8 cellular contexts compared by ENCODE assay signal in the genomic region with DNA sequence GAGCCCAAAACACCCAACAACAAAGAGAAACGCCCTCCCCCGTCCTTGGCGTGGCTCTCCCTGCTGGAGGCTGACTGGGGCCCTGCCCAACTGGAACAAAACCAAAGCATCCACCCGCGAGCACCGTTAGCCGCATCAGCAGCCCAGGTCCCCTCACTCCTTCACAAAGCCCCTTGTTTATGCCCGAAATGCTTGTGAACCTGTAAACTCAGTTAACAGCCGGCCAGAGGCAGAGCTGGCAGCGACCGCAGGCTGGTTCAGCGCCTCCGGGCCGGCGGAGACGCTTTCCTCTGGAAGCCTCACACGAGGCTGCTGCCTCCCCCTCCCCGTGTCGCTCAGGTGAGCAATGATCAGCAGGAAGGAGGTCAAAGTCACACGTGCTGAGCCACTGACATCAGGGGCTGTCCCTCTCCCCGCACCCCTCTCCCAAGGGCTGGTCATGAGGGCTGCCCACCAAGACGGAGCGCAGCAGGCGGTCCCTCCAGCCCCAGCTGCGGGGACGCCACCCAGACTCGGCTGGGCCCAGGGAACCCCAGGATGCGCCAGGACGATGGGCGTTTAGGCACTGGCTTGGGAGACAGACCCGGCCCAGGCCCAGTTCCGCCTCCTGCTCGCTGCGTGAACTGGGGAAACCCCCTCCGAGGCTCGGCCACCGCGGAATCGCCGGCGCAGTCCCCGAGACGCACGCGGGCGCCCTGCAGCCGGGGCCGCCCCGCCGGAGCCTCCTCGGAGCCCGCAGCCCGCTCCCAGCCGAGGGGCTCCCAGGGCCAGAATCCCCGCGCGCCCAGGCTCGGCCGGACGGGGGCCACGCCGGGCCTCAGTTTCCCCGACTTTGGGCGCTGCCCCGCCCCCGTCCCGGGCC. TPM values are rescaled to one million over a fixed set of nuclear protein-coding genes. Genes with fewer than 3 reads are reported as not detected.
DNase-seq lines count a peak whose midpoint lies in the region; ATAC-seq, FAIRE-seq and TF ChIP-seq lines count a peak whose summit lies in the region.

No MANE protein-coding gene starts in this region.

- TF ChIP-seq RAD21 in K562 (CRISPR knock-in tag; conservative IDR thresholded peaks at IDR 0.05 in 1 of 2, IDR thresholded peaks at IDR 0.05 in 1 of 2): no peak

- H3K9me1 ChIP-seq in K562 (ENCODE audit: control insufficient read depth, insufficient read depth, low read length): no peaks in the 10 kb centered on the region

- peak overlapping the region; percentile 44; the same call in 1 of the 2 replicates for H2AFZ ChIP-seq in K562 (ENCODE audit: low read depth, low read length)

- ATAC-seq in HG02759 (IDR thresholded peaks at IDR 0.05; ENCODE audit: unreplicated experiment) (peak; percentile 36), K562 (peak; percentile 16)

- TF ChIP-seq POLR2A in K562 (conservative IDR thresholded peaks at IDR 0.05): no peak

- no peaks in the 10 kb centered on the region for H3K27me3 ChIP-seq in SJCRH30
- H3K27me3 ChIP-seq in K562 (ENCODE audit: control insufficient read depth in 2 of 2, insufficient read depth in 2 of 2, low read length in 2 of 2): no peaks in the 10 kb centered on the region
- H3K27me3 ChIP-seq in layer of hippocampus (ENCODE audit: control insufficient read depth, insufficient read depth, low read length): no peaks in the 10 kb centered on the region

- intact Hi-C loops in K562 (cut with micrococcal nuclease): loop anchor here (1.0 to 2.0 kb wide), 3 partner anchors 34 to 61 kb away; no protein-coding TSS in a partner anchor

- H3K4me2 ChIP-seq in K562 (ENCODE audit: insufficient read depth, low read length): peak overlapping the region; percentile 97

- POLR2A ChIA-PET in K562 (lab: Yijun Ruan, JAX): interaction anchor here (0.6 to 1.0 kb wide), 4 partner anchors 27 to 469 kb away, joined by 3 to 4 read pairs (median 4); a partner anchor contains a TSS

- BruUV-seq in K562 (replicated peaks; lab: Mats Ljungman, UMichigan): no TSS peak

- H3K9me3 ChIP-seq in SJCRH30 (replicated peaks) (no peaks in the 10 kb centered on the region), K562 (replicated peaks; ENCODE audit: control insufficient read depth, insufficient read depth, low read depth, low read length) (no peaks in the 10 kb centered on the region)

- H3K9ac ChIP-seq in K562 (ENCODE audit: insufficient read depth in 1 of 2, low read depth in 2 of 2, low read length in 2 of 2): peak overlapping the region; percentile 78 to 98

- H3K27ac ChIP-seq in SJCRH30 (no peak overlapping the region), K562 (ENCODE audit: extremely low read depth, low read depth, low read length) (peak overlapping the region; percentile 69), layer of hippocampus (ENCODE audit: low read depth, low read length) (peak overlapping the region; percentile 42)

- no peak for FAIRE-seq in K562 (lab: Jason Lieb, UNC)

- TF ChIP-seq EP300 in K562 (IDR thresholded peaks at IDR 0.05; ENCODE audit: low read length): no peak

- H3K36me3 ChIP-seq in SJCRH30: peaks cover 21% of the 10 kb centered on the region
- H3K36me3 ChIP-seq in K562 (ENCODE audit: control insufficient read depth, insufficient read depth, low read length): peaks cover 72% of the 10 kb centered on the region

- peak overlapping the region; percentile 95 for H3K4me3 ChIP-seq in GM12865 (ENCODE audit: low read depth, low read length)
- H3K4me3 ChIP-seq in SJCRH30: peak overlapping the region; percentile 84
- H3K4me3 ChIP-seq in K562: peak overlapping the region; percentile 98

- CTCF ChIA-PET in K562 (lab: Yijun Ruan, JAX; ENCODE audit: low intra/inter-chr PET ratio): interaction anchor here (0.8 to 1.9 kb wide), 6 partner anchors 36 to 232 kb away, joined by 3 to 10 read pairs (median 5); a partner anchor contains a TSS

- peaks cover 28% of the 10 kb centered on the region for H3K79me2 ChIP-seq in K562 (ENCODE audit: control insufficient read depth, insufficient read depth, low read length)

- DNase-seq in GM12865 (ENCODE audit: low read depth): peak; percentile 47
- DNase-seq in SJCRH30: peak in 1 of 2 experiments; percentile 24
- DNase-seq in K562 (ENCODE audit: extremely low read depth in 1 of 4, low spot score in 3 of 4): peak in 2 of 4 experiments; percentile 36 to 43
- DNase-seq in stimulated activated CD8-positive, alpha-beta memory T cell treated with anti-CD3 and anti-CD28 coated beads, Interleukin-12 subunit alpha, Interleukin-12 subunit beta, amount 100 ng/mL, for 4 hours (ENCODE audit: low read depth): peak; percentile 27
- no peak for DNase-seq in NCI-H226
- DNase-seq in foreskin melanocyte: no peak

- TF ChIP-seq CTCF in GM12865 (IDR thresholded peaks at IDR 0.05; ENCODE audit: insufficient read depth, low read depth, low read length, missing control alignments) (no peak), K562 (IDR thresholded peaks at IDR 0.05 in 2 of 3, conservative IDR thresholded peaks at IDR 0.05 in 1 of 3; ENCODE audit: insufficient read depth in 2 of 3, low read depth in 1 of 3, low read length in 3 of 3) (no peak)

- no peaks in the 10 kb centered on the region; the same call in 1 of the 2 replicates for H4K20me1 ChIP-seq in K562 (replicated peaks; ENCODE audit: control insufficient read depth, insufficient read depth, low read length)

- in situ Hi-C loops in K562 (cut with MboI): no loop called here

- H3K4me1 ChIP-seq in SJCRH30 (peaks cover 4% of the 10 kb centered on the region; the same call in 1 of the 2 replicates), K562 (replicated peaks in 1 of 2; ENCODE audit: control insufficient read depth in 2 of 2, insufficient read depth in 2 of 2, low read length in 2 of 2) (peaks cover 7 to 43% of the 10 kb centered on the region in 2 experiments; a peak in 4 of 5 replicates)

- under 1% methylated on average over 46 of the region's 67 CpGs for WGBS in K562 (ENCODE audit: insufficient coverage, low coverage, missing lambda C conversion rate)

RNA-seq across cellular contexts. Expression of a gene that starts 0.6 kb away (rescaled TPM):
- 7.5 and 8.9 TPM in 2 replicates for total RNA-seq in SJCRH30 (2014; rRNA removed; shearing (Covaris generic))
- total RNA-seq in K562 (2011; cell fraction: chromatin; rRNA removed; ENCODE audit: low replicate concordance): 42.9 and 79.4 TPM in 2 replicates
- 32.0 TPM in 2 replicates for total RNA-seq in K562 (2011; cell fraction: nucleolus; rRNA removed)
- 23.1 and 26.3 TPM in 2 replicates for total RNA-seq in K562 (2011; cell fraction: nucleoplasm; rRNA removed)
- total RNA-seq in K562 (2014; rRNA removed) (14.4 and 15.8 TPM in 2 replicates), K562 (2014; rRNA removed; fragmentation: Illumina TruSeq; extraction: Trizol) (7.1 and 8.8 TPM in 2 replicates), K562 (2015; rRNA removed; fragmentation: Illumina TruSeq; extraction: Trizol) (9.3 and 11.1 TPM in 2 replicates), K562 (2021) (17.1 and 18.7 TPM in 2 replicates)
- polyA plus RNA-seq in K562 (2011; rRNA removed) (4.4 and 4.5 TPM in 2 replicates), K562 (2014; fragmentation: Illumina TruSeq; extraction: Trizol) (8.8 and 9.0 TPM in 2 replicates), K562 (2014; fragmentation: Nextera tagmentation; extraction: Ambion mirVana) (under 1 TPM; 0.21 to 0.46 TPM), K562 (2014; rRNA removed) (18.7 and 21.8 TPM in 2 replicates)
- polyA plus RNA-seq in K562 (2011; cell fraction: cytosol; rRNA removed): 3.2 and 7.4 TPM in 2 replicates
- 16.1 and 32.6 TPM in 2 replicates for polyA plus RNA-seq in K562 (2011; cell fraction: nucleus; rRNA removed)
- 9.7 and 10.5 TPM in 2 replicates for polyA plus RNA-seq in K562 (2012)
- 6.7 and 10.2 TPM in 2 replicates for polyA minus RNA-seq in K562 (2011; rRNA and poly(A)+ RNA removed)
- polyA minus RNA-seq in K562 (2011; cell fraction: cytosol; rRNA and poly(A)+ RNA removed): 6.1 and 7.4 TPM in 2 replicates
- 8.3 and 11.7 TPM in 2 replicates for polyA minus RNA-seq in K562 (2011; cell fraction: nucleus; rRNA and poly(A)+ RNA removed)

RNA-seq across cellular contexts. Expression of a gene that starts 11.0 kb away (rescaled TPM):
- 56.5 and 72.0 TPM in 2 replicates for total RNA-seq in SJCRH30 (2014; rRNA removed; shearing (Covaris generic))
- total RNA-seq in K562 (2011; cell fraction: chromatin; rRNA removed; ENCODE audit: low replicate concordance): 129 and 278 TPM in 2 replicates
- 185 and 197 TPM in 2 replicates for total RNA-seq in K562 (2011; cell fraction: nucleolus; rRNA removed)
- 143 and 151 TPM in 2 replicates for total RNA-seq in K562 (2011; cell fraction: nucleoplasm; rRNA removed)
- total RNA-seq in K562 (2014; rRNA removed): 79.0 and 88.8 TPM in 2 replicates
- 38.1 and 38.3 TPM in 2 replicates for total RNA-seq in K562 (2014; rRNA removed; fragmentation: Illumina TruSeq; extraction: Trizol)
- 61.3 and 65.5 TPM in 2 replicates for total RNA-seq in K562 (2015; rRNA removed; fragmentation: Illumina TruSeq; extraction: Trizol)
- total RNA-seq in K562 (2021): 101 and 104 TPM in 2 replicates
- polyA plus RNA-seq in K562 (2011; rRNA removed): 77.3 and 92.6 TPM in 2 replicates
- 45.3 and 59.9 TPM in 2 replicates for polyA plus RNA-seq in K562 (2011; cell fraction: cytosol; rRNA removed)
- polyA plus RNA-seq in K562 (2011; cell fraction: nucleus; rRNA removed): 432 and 490 TPM in 2 replicates
- 54.6 and 62.9 TPM in 2 replicates for polyA plus RNA-seq in K562 (2012)
- polyA plus RNA-seq in K562 (2014; fragmentation: Illumina TruSeq; extraction: Trizol): 72.6 and 75.9 TPM in 2 replicates
- polyA plus RNA-seq in K562 (2014; fragmentation: Nextera tagmentation; extraction: Ambion mirVana): 1 to 10 TPM; 6.7 to 9.6 TPM
- 106 and 108 TPM in 2 replicates for polyA plus RNA-seq in K562 (2014; rRNA removed)
- polyA minus RNA-seq in K562 (2011; rRNA and poly(A)+ RNA removed): 19.2 and 21.9 TPM in 2 replicates
- polyA minus RNA-seq in K562 (2011; cell fraction: cytosol; rRNA and poly(A)+ RNA removed): 33.9 and 46.1 TPM in 2 replicates
- 76.5 and 84.3 TPM in 2 replicates for polyA minus RNA-seq in K562 (2011; cell fraction: nucleus; rRNA and poly(A)+ RNA removed)

RNA-seq across cellular contexts. Expression of a gene that starts 11.1 kb away (rescaled TPM):
- total RNA-seq in SJCRH30 (2014; rRNA removed; shearing (Covaris generic)): 82.0 and 87.1 TPM in 2 replicates
- total RNA-seq in K562 (2011; cell fraction: chromatin; rRNA removed; ENCODE audit: low replicate concordance): 255 and 404 TPM in 2 replicates
- 209 and 247 TPM in 2 replicates for total RNA-seq in K562 (2011; cell fraction: nucleolus; rRNA removed)
- total RNA-seq in K562 (2011; cell fraction: nucleoplasm; rRNA removed): 203 and 214 TPM in 2 replicates
- total RNA-seq in K562 (2014; rRNA removed) (86.6 and 111 TPM in 2 replicates), K562 (2014; rRNA removed; fragmentation: Illumina TruSeq; extraction: Trizol) (82.4 and 104 TPM in 2 replicates), K562 (2015; rRNA removed; fragmentation: Illumina TruSeq; extraction: Trizol) (66.6 and 67.5 TPM in 2 replicates), K562 (2021) (118 and 139 TPM in 2 replicates)
- polyA plus RNA-seq in K562 (2011; rRNA removed) (114 and 119 TPM in 2 replicates), K562 (2014; fragmentation: Illumina TruSeq; extraction: Trizol) (99.8 and 122 TPM in 2 replicates), K562 (2014; fragmentation: Nextera tagmentation; extraction: Ambion mirVana) (10 to 100 TPM; 23.9 to 30.0 TPM), K562 (2014; rRNA removed) (129 and 143 TPM in 2 replicates)
- 102 and 129 TPM in 2 replicates for polyA plus RNA-seq in K562 (2011; cell fraction: cytosol; rRNA removed)
- 346 and 387 TPM in 2 replicates for polyA plus RNA-seq in K562 (2011; cell fraction: nucleus; rRNA removed)
- 65.8 and 181 TPM in 2 replicates for polyA plus RNA-seq in K562 (2012)
- polyA minus RNA-seq in K562 (2011; rRNA and poly(A)+ RNA removed): 81.4 and 83.2 TPM in 2 replicates
- 40.2 and 43.4 TPM in 2 replicates for polyA minus RNA-seq in K562 (2011; cell fraction: cytosol; rRNA and poly(A)+ RNA removed)
- 68.0 and 90.1 TPM in 2 replicates for polyA minus RNA-seq in K562 (2011; cell fraction: nucleus; rRNA and poly(A)+ RNA removed)

RNA-seq across cellular contexts. Expression of a gene that starts 25.9 kb away (rescaled TPM):
- total RNA-seq in SJCRH30 (2014; rRNA removed; shearing (Covaris generic)): 8.8 and 11.8 TPM in 2 replicates
- 37.4 and 149 TPM in 2 replicates for total RNA-seq in K562 (2011; cell fraction: chromatin; rRNA removed; ENCODE audit: low replicate concordance)
- total RNA-seq in K562 (2011; cell fraction: nucleolus; rRNA removed): 92.6 and 92.9 TPM in 2 replicates
- 39.7 and 46.5 TPM in 2 replicates for total RNA-seq in K562 (2011; cell fraction: nucleoplasm; rRNA removed)
- 37.6 and 40.1 TPM in 2 replicates for total RNA-seq in K562 (2014; rRNA removed)
- 3.5 and 3.6 TPM in 2 replicates for total RNA-seq in K562 (2014; rRNA removed; fragmentation: Illumina TruSeq; extraction: Trizol)
- total RNA-seq in K562 (2015; rRNA removed; fragmentation: Illumina TruSeq; extraction: Trizol): 14.6 and 15.8 TPM in 2 replicates
- 35.6 and 42.7 TPM in 2 replicates for total RNA-seq in K562 (2021)
- polyA plus RNA-seq in K562 (2011; rRNA removed): 9.7 and 27.8 TPM in 2 replicates
- polyA plus RNA-seq in K562 (2011; cell fraction: cytosol; rRNA removed): 10.5 and 13.4 TPM in 2 replicates
- polyA plus RNA-seq in K562 (2011; cell fraction: nucleus; rRNA removed): 231 and 234 TPM in 2 replicates
- 21.9 and 61.0 TPM in 2 replicates for polyA plus RNA-seq in K562 (2012)
- polyA plus RNA-seq in K562 (2014; fragmentation: Illumina TruSeq; extraction: Trizol): 4.7 and 13.2 TPM in 2 replicates
- 1 to 10 TPM; 1.7 to 2.0 TPM for polyA plus RNA-seq in K562 (2014; fragmentation: Nextera tagmentation; extraction: Ambion mirVana)
- polyA plus RNA-seq in K562 (2014; rRNA removed): 40.4 and 53.0 TPM in 2 replicates
- polyA minus RNA-seq in K562 (2011; rRNA and poly(A)+ RNA removed): 4.8 and 5.0 TPM in 2 replicates
- 7.2 and 12.8 TPM in 2 replicates for polyA minus RNA-seq in K562 (2011; cell fraction: cytosol; rRNA and poly(A)+ RNA removed)
- polyA minus RNA-seq in K562 (2011; cell fraction: nucleus; rRNA and poly(A)+ RNA removed): 25.8 and 55.4 TPM in 2 replicates

RNA-seq across cellular contexts. Expression of a gene that starts 35.9 kb away (rescaled TPM):
- total RNA-seq in SJCRH30 (2014; rRNA removed; shearing (Covaris generic)): 17.0 and 19.4 TPM in 2 replicates
- 3.5 and 12.0 TPM in 2 replicates for total RNA-seq in K562 (2011; cell fraction: chromatin; rRNA removed; ENCODE audit: low replicate concordance)
- total RNA-seq in K562 (2011; cell fraction: nucleolus; rRNA removed): 9.3 and 11.7 TPM in 2 replicates
- 3.4 and 4.8 TPM in 2 replicates for total RNA-seq in K562 (2011; cell fraction: nucleoplasm; rRNA removed)
- total RNA-seq in K562 (2014; rRNA removed) (44.6 and 56.7 TPM in 2 replicates), K562 (2014; rRNA removed; fragmentation: Illumina TruSeq; extraction: Trizol) (2.2 and 3.4 TPM in 2 replicates), K562 (2015; rRNA removed; fragmentation: Illumina TruSeq; extraction: Trizol) (10.0 and 10.8 TPM in 2 replicates), K562 (2021) (25.6 and 25.8 TPM in 2 replicates)
- polyA plus RNA-seq in K562 (2011; rRNA removed) (3.1 and 3.2 TPM in 2 replicates), K562 (2014; fragmentation: Illumina TruSeq; extraction: Trizol) (2.2 and 4.2 TPM in 2 replicates), K562 (2014; fragmentation: Nextera tagmentation; extraction: Ambion mirVana) (under 1 TPM; 0.17 to 0.36 TPM), K562 (2014; rRNA removed) (22.1 and 29.8 TPM in 2 replicates)
- polyA plus RNA-seq in K562 (2011; cell fraction: cytosol; rRNA removed): 7.6 and 27.3 TPM in 2 replicates
- 4.2 and 7.4 TPM in 2 replicates for polyA plus RNA-seq in K562 (2011; cell fraction: nucleus; rRNA removed)
- polyA plus RNA-seq in K562 (2012): 8.5 and 15.9 TPM in 2 replicates
- polyA minus RNA-seq in K562 (2011; rRNA and poly(A)+ RNA removed): 0.28 TPM in 1 of 2 replicates, not detected in the other
- polyA minus RNA-seq in K562 (2011; cell fraction: cytosol; rRNA and poly(A)+ RNA removed): 2.6 and 3.4 TPM in 2 replicates
- polyA minus RNA-seq in K562 (2011; cell fraction: nucleus; rRNA and poly(A)+ RNA removed): 2.9 and 3.6 TPM in 2 replicates

Comparison
In these comparisons a context has a peak if more than half of its experiments do, and no peak if none do; other contexts are left out.
1. DNase-seq: peak in GM12865 (single experiment) and stimulated activated CD8-positive, alpha-beta memory T cell treated with anti-CD3 and anti-CD28 coated beads, Interleukin-12 subunit alpha, Interleukin-12 subunit beta, amount 100 ng/mL, for 4 hours (single experiment); none in NCI-H226 (single experiment) and foreskin melanocyte (single experiment).
2. Peak in every context shown above with its lines, with median percentiles within 50 percentile points of each other: H3K4me3 ChIP-seq.